ENCODE assay signal across 9 cellular contexts in the genomic region with DNA sequence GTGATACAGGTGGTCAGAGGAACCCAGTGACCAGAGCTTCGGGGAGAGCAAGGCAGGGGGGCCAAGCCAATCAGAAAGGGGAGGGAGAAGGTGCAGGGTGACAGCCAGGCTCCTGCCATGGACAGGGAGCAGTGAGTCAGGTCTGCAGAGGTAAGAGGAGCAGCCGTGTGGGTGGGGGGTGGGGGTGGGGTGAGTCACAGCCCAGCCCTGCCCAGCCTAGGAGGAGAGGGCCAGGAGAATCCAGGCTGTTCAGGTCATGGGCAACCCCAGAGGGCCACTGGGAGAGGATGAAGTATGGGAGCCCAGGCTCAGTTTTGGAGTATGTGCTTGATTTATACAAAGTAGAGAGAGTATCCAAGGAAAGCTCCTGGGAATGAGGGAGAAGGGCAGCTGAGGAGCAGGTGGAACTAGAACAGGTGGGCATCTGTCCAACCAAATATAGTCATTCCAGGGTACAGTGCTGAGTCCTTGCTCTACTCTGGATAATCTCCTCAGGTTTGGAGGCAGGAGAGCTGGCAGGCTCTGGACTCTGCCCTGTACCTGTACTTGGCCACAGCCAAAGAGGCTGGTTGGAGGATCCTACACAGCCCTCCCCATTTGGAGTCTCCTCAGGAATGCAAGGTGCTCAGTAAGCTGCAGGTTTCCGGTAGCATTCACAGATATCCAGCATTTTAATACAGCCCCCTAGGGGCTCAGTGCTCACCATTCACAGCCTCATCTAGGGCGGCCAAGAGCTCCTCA. TPM values are rescaled to one million over a fixed set of nuclear protein-coding genes. Genes with fewer than 3 reads are reported as not detected.
DNase-seq lines count a peak whose midpoint lies in the region; ATAC-seq, FAIRE-seq and TF ChIP-seq lines count a peak whose summit lies in the region.
"Had no signal": no experiment of that assay in that cellular context is flagged by ENCODE, and none has a peak within 500 bp of the region (broad histone marks: within the 10 kb centered on the region; RNA-seq: fewer than 3 reads in every experiment).

No MANE protein-coding gene starts in this region.

- no peaks in the 10 kb centered on the region for H4K20me1 ChIP-seq in endothelial cell of umbilical vein (replicated peaks; ENCODE audit: control insufficient read depth, extremely low read depth, insufficient read depth, low read length)

- H3K4me3 ChIP-seq in SJCRH30 (peak overlapping the region; percentile 89), endothelial cell of umbilical vein (replicated peaks in 1 of 3; ENCODE audit: insufficient read depth in 1 of 3, low read depth in 1 of 3, low read length in 3 of 3) (peak overlapping the region; percentile 72 to 86 (median 81)), pancreas (peak overlapping the region in 1 of 4 donors; percentile 79)

- 37 to 52% methylated on average over 4 of the region's 4 CpGs for WGBS in pancreas, 2 donors

- intact Hi-C loops in endothelial cell of umbilical vein (cut with micrococcal nuclease) = no loop called here
- intact Hi-C loops in pancreas (cut with DNase I) = loop anchor here in 1 of 3 donors (5.0 kb wide), 2 partner anchors 103 to 173 kb away; no protein-coding TSS in a partner anchor

- no peak overlapping the region for H2AFZ ChIP-seq in endothelial cell of umbilical vein (ENCODE audit: low read depth, low read length)

- dilution Hi-C loops in endothelial cell of umbilical vein (cut with MboI; ENCODE audit: extremely low pct_ligation_motif_present, low sequenced_read_pairs) = no loop called here

- DNase-seq in G401 (ENCODE audit: low spot score) = peak; percentile 68
- DNase-seq in SJCRH30 = no peak
- no peak for DNase-seq in endothelial cell of umbilical vein (ENCODE audit: low read depth, low spot score)
- DNase-seq in pancreas = peak in 1 of 6 donors; percentile 50
- no peak for DNase-seq in NCI-H146 (lab: John Stamatoyannopoulos, UW)
- no peak for DNase-seq in OCI-M2 (lab: John Stamatoyannopoulos, UW; ENCODE audit: unreplicated experiment)
- DNase-seq in activated CD4-positive, CD25-positive, alpha-beta regulatory T cell treated with anti-CD3 and anti-CD28 coated beads, Interleukin-2, amount 50 U/mL, for 72 hours = no peak

- in situ Hi-C loops in G401 (cut with HindIII; ENCODE audit: low sequenced_read_pairs) = no loop called here

- CTCF ChIA-PET in endothelial cell of umbilical vein (lab: Charles Lee) = interaction anchor here (0.7 to 16.7 kb wide), 25 partner anchors 8 to 157 kb away, joined by 3 to 1214 read pairs (median 13); partner anchors contain the start of gene PFDN1

- H3K9me3 ChIP-seq in SJCRH30 (replicated peaks) (no peaks in the 10 kb centered on the region), endothelial cell of umbilical vein (replicated peaks; ENCODE audit: control insufficient read depth, insufficient read depth, low read length) (no peaks in the 10 kb centered on the region), pancreas (no peaks in the 10 kb centered on the region)

- H3K27ac ChIP-seq in SJCRH30 (no peak overlapping the region), endothelial cell of umbilical vein (ENCODE audit: insufficient read depth, low read depth, low read length) (peak overlapping the region; percentile 81), pancreas (no peak overlapping the region)
- H3K27ac ChIP-seq: KMS-11 had no signal

- H3K9ac ChIP-seq in endothelial cell of umbilical vein (replicated peaks; ENCODE audit: extremely low read depth, insufficient read depth, low read length) = peak overlapping the region; percentile 85
- H3K9ac ChIP-seq: KMS-11 had no signal

- H3K9me1 ChIP-seq in endothelial cell of umbilical vein (replicated peaks; ENCODE audit: control insufficient read depth, extremely low read depth, insufficient read depth, low read length) = no peaks in the 10 kb centered on the region

- ATAC-seq in pancreas = peak; percentile 6 to 14 (median 10)
- no peak for ATAC-seq in GM21367 (IDR thresholded peaks at IDR 0.05; ENCODE audit: unreplicated experiment)

- no peak for FAIRE-seq in endothelial cell of umbilical vein (lab: Jason Lieb, UNC)
- FAIRE-seq in pancreas (lab: Jason Lieb, UNC) = no peak

- H3K36me3 ChIP-seq in SJCRH30 (0 out of 2 replicates have a peak, but pooled peaks cover 2% of the 10 kb centered on the region), endothelial cell of umbilical vein (ENCODE audit: control insufficient read depth in 2 of 2, extremely low read depth in 1 of 2, insufficient read depth in 2 of 2, low read length in 2 of 2) (peaks cover 3 to 9% of the 10 kb centered on the region in 2 experiments), pancreas (no peaks in the 10 kb centered on the region)

- TF ChIP-seq CTCF in endothelial cell of umbilical vein (IDR thresholded peaks at IDR 0.05; ENCODE audit: extremely low read depth in 1 of 2, insufficient read depth in 1 of 2, low read depth in 1 of 2, low read length in 2 of 2) (no peak), pancreas (IDR thresholded peaks at IDR 0.05) (no peak)

- TF ChIP-seq POLR2A in endothelial cell of umbilical vein (IDR thresholded peaks at IDR 0.05; ENCODE audit: low read depth, low read length) = no peak

- no peaks in the 10 kb centered on the region for H3K27me3 ChIP-seq in SJCRH30
- no peaks in the 10 kb centered on the region for H3K27me3 ChIP-seq in endothelial cell of umbilical vein (ENCODE audit: control insufficient read depth in 2 of 2, insufficient read depth in 2 of 2, low read length in 2 of 2)
- H3K27me3 ChIP-seq in pancreas = no peaks in the 10 kb centered on the region

- peaks cover 56% of the 10 kb centered on the region for H3K79me2 ChIP-seq in endothelial cell of umbilical vein (ENCODE audit: control insufficient read depth, insufficient read depth, low read length)

- BruUV-seq in endothelial cell of umbilical vein (replicated peaks; lab: Mats Ljungman, UMichigan) = no TSS peak

- POLR2A ChIA-PET in endothelial cell of umbilical vein (lab: Charles Lee) = interaction anchor here (0.6 to 3.5 kb wide), 8 partner anchors 16 to 236 kb away, joined by 5 to 112 read pairs (median 16); partner anchors contain the start of gene PFDN1

- peak overlapping the region; percentile 92 for H3K4me2 ChIP-seq in endothelial cell of umbilical vein (ENCODE audit: insufficient read depth, low read length)
- H3K4me2 ChIP-seq: KMS-11 had no signal

- H3K4me1 ChIP-seq in SJCRH30 (peaks cover 32% of the 10 kb centered on the region), endothelial cell of umbilical vein (ENCODE audit: control insufficient read depth, extremely low read depth, insufficient read depth, low read length) (peaks cover 58% of the 10 kb centered on the region), pancreas (peaks cover 0 to 18% (median 16%) of the 10 kb centered on the region in 3 donors)

RNA-seq across cellular contexts. Expression of gene HBEGF, which starts 1.6 kb away (rescaled TPM):
- total RNA-seq in G401 (2014; rRNA removed; shearing (Covaris generic)) = 28.3 and 40.1 TPM in 2 replicates
- 6.5 and 7.1 TPM in 2 replicates for total RNA-seq in SJCRH30 (2014; rRNA removed; shearing (Covaris generic))
- 33.2 and 35.3 TPM in 2 replicates for total RNA-seq in endothelial cell of umbilical vein
- polyA plus RNA-seq in endothelial cell of umbilical vein = 62.9 and 79.8 TPM in 2 replicates
- 79.4 and 88.5 TPM in 2 replicates for polyA plus RNA-seq in endothelial cell of umbilical vein (2011; cell fraction: cytosol; rRNA removed)
- polyA plus RNA-seq in endothelial cell of umbilical vein (2011; cell fraction: nucleus; rRNA removed) = 126 and 162 TPM in 2 replicates
- 38.6 and 57.3 TPM in 2 replicates for polyA plus RNA-seq in endothelial cell of umbilical vein (2012)
- polyA minus RNA-seq in endothelial cell of umbilical vein = 33.7 and 35.1 TPM in 2 replicates
- polyA minus RNA-seq in endothelial cell of umbilical vein (2011; cell fraction: cytosol; rRNA and poly(A)+ RNA removed) = 1.2 TPM
- polyA minus RNA-seq in endothelial cell of umbilical vein (2011; cell fraction: nucleus; rRNA and poly(A)+ RNA removed) = 54.6 and 68.6 TPM in 2 replicates
- total RNA-seq in pancreas = 1 to 10 TPM in 5 of 6 donors, under 1 TPM in 1; 0.97 to 5.0 (median 1.7) TPM
- polyA plus RNA-seq in pancreas = 1 to 10 TPM; 1.9 to 3.1 TPM

RNA-seq across cellular contexts. Expression of gene SLC4A9, which starts 15.1 kb away (rescaled TPM):
- not detected in 2 replicates for total RNA-seq in G401 (2014; rRNA removed; shearing (Covaris generic))
- not detected in 2 replicates for total RNA-seq in SJCRH30 (2014; rRNA removed; shearing (Covaris generic))
- not detected in 2 replicates for total RNA-seq in endothelial cell of umbilical vein
- not detected in 2 replicates for polyA plus RNA-seq in endothelial cell of umbilical vein
- polyA plus RNA-seq in endothelial cell of umbilical vein (2011; cell fraction: cytosol; rRNA removed) = 0.06 TPM in 1 of 2 replicates, not detected in the other
- polyA plus RNA-seq in endothelial cell of umbilical vein (2011; cell fraction: nucleus; rRNA removed) = 0.09 and 0.22 TPM in 2 replicates
- not detected in 2 replicates for polyA plus RNA-seq in endothelial cell of umbilical vein (2012)
- not detected in 2 replicates for polyA minus RNA-seq in endothelial cell of umbilical vein
- polyA minus RNA-seq in endothelial cell of umbilical vein (2011; cell fraction: cytosol; rRNA and poly(A)+ RNA removed) = not detected
- polyA minus RNA-seq in endothelial cell of umbilical vein (2011; cell fraction: nucleus; rRNA and poly(A)+ RNA removed) = not detected in 2 replicates
- under 1 TPM in 4 of 6 donors, not detected in 2; 0.12 to 0.32 (median 0.23) TPM for total RNA-seq in pancreas
- polyA plus RNA-seq in pancreas = 1 to 10 TPM in 1 of 2 donors, under 1 TPM in 1; 0.89 to 1.0 TPM

RNA-seq across cellular contexts. Expression of gene PFDN1, which starts 42.0 kb away (rescaled TPM):
- 266 and 273 TPM in 2 replicates for total RNA-seq in G401 (2014; rRNA removed; shearing (Covaris generic))
- total RNA-seq in SJCRH30 (2014; rRNA removed; shearing (Covaris generic)) = 93.9 and 96.1 TPM in 2 replicates
- 107 and 108 TPM in 2 replicates for total RNA-seq in endothelial cell of umbilical vein
- 156 and 158 TPM in 2 replicates for polyA plus RNA-seq in endothelial cell of umbilical vein
- 180 and 203 TPM in 2 replicates for polyA plus RNA-seq in endothelial cell of umbilical vein (2011; cell fraction: cytosol; rRNA removed)
- polyA plus RNA-seq in endothelial cell of umbilical vein (2011; cell fraction: nucleus; rRNA removed) = 69.6 and 71.7 TPM in 2 replicates
- polyA plus RNA-seq in endothelial cell of umbilical vein (2012) = 141 and 266 TPM in 2 replicates
- polyA minus RNA-seq in endothelial cell of umbilical vein = 115 and 149 TPM in 2 replicates
- 25.7 TPM for polyA minus RNA-seq in endothelial cell of umbilical vein (2011; cell fraction: cytosol; rRNA and poly(A)+ RNA removed)
- polyA minus RNA-seq in endothelial cell of umbilical vein (2011; cell fraction: nucleus; rRNA and poly(A)+ RNA removed) = 29.2 and 44.5 TPM in 2 replicates
- 10 to 100 TPM; 10.5 to 26.3 (median 15.0) TPM for total RNA-seq in pancreas
- 10 to 100 TPM; 38.9 to 43.9 TPM for polyA plus RNA-seq in pancreas

RNA-seq across cellular contexts. Expression of gene ANKHD1, which starts 56.8 kb away (rescaled TPM):
- 47.9 and 69.4 TPM in 2 replicates for total RNA-seq in G401 (2014; rRNA removed; shearing (Covaris generic))
- total RNA-seq in SJCRH30 (2014; rRNA removed; shearing (Covaris generic)) = 89.1 and 106 TPM in 2 replicates
- total RNA-seq in endothelial cell of umbilical vein (87.0 and 92.4 TPM in 2 replicates), pancreas (10 to 100 TPM; 56.0 to 77.7 (median 64.0) TPM)
- polyA plus RNA-seq in endothelial cell of umbilical vein (54.8 and 56.1 TPM in 2 replicates), pancreas (10 to 100 TPM; 56.4 to 76.1 TPM)
- 41.6 and 43.0 TPM in 2 replicates for polyA plus RNA-seq in endothelial cell of umbilical vein (2011; cell fraction: cytosol; rRNA removed)
- 156 and 175 TPM in 2 replicates for polyA plus RNA-seq in endothelial cell of umbilical vein (2011; cell fraction: nucleus; rRNA removed)
- 46.3 and 54.2 TPM in 2 replicates for polyA plus RNA-seq in endothelial cell of umbilical vein (2012)
- 155 and 170 TPM in 2 replicates for polyA minus RNA-seq in endothelial cell of umbilical vein
- polyA minus RNA-seq in endothelial cell of umbilical vein (2011; cell fraction: cytosol; rRNA and poly(A)+ RNA removed) = 39.7 TPM
- 173 and 218 TPM in 2 replicates for polyA minus RNA-seq in endothelial cell of umbilical vein (2011; cell fraction: nucleus; rRNA and poly(A)+ RNA removed)
